Comparison of ENCODE assay signal across 1 cellular context in the genomic region with DNA sequence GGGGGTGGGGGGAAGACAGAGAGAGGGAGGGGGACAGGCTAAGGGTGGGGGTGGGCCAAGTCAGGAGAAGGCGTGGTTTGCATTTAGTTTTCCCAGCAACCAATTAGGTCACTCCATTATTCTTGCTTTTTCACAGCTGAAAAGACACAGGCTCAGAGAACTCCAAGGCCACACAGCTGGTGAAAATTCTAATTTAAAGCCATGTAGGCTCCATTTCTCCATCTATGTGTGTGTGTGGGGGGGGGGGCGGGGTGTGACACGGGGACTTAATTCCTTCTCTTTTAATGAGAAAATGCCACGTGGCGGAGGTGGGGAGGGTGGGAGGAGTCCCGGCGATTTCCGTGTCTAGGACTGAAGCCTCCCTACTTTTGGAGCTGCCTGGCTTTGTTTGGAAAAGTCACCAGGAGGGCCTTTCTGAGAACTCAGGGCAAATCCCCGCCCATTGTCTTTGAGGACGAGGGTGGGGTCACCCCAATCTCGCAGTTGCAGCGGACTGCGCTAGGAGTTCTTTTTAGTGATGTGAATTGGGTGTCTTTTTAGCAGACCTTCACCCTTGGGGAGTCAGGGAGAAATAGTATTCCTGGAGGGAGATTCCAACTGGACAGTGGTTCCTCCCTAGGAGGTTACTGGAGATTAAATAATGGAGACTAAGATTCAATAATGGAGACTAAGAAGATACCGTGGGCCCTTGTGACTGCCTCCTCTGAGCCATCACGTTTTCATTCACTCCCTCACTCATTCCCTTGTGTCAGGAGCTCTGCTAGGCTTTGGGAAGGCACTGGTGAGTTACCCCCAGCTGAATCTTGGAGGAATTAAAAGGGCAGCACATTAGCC.
TF ChIP-seq lines count a peak whose summit lies in the region.

No MANE protein-coding gene starts in this region.

TF ChIP-seq in SK-N-SH treated with all-trans-retinoic acid at 6 μM for 48 hours, 23 proteins besides CTCF, POLR2A, EP300 and RAD21 (continued from another document):
- TF ChIP-seq, protein P1, sequence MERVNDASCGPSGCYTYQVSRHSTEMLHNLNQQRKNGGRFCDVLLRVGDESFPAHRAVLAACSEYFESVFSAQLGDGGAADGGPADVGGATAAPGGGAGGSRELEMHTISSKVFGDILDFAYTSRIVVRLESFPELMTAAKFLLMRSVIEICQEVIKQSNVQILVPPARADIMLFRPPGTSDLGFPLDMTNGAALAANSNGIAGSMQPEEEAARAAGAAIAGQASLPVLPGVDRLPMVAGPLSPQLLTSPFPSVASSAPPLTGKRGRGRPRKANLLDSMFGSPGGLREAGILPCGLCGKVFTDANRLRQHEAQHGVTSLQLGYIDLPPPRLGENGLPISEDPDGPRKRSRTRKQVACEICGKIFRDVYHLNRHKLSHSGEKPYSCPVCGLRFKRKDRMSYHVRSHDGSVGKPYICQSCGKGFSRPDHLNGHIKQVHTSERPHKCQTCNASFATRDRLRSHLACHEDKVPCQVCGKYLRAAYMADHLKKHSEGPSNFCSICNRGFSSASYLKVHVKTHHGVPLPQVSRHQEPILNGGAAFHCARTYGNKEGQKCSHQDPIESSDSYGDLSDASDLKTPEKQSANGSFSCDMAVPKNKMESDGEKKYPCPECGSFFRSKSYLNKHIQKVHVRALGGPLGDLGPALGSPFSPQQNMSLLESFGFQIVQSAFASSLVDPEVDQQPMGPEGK (CRISPR knock-in tag; IDR thresholded peaks at IDR 0.05; ENCODE audit: borderline replicate concordance): no peak
- TF ChIP-seq, protein P2, sequence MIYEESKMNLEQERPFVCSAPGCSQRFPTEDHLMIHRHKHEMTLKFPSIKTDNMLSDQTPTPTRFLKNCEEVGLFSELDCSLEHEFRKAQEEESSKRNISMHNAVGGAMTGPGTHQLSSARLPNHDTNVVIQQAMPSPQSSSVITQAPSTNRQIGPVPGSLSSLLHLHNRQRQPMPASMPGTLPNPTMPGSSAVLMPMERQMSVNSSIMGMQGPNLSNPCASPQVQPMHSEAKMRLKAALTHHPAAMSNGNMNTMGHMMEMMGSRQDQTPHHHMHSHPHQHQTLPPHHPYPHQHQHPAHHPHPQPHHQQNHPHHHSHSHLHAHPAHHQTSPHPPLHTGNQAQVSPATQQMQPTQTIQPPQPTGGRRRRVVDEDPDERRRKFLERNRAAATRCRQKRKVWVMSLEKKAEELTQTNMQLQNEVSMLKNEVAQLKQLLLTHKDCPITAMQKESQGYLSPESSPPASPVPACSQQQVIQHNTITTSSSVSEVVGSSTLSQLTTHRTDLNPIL (CRISPR knock-in tag; IDR thresholded peaks at IDR 0.05; ENCODE audit: low read depth): no peak
- TF ChIP-seq ISL1 (CRISPR knock-in tag; IDR thresholded peaks at IDR 0.05) (no peak), SNAI2 (CRISPR knock-in tag; IDR thresholded peaks at IDR 0.05) (no peak), TOX (CRISPR knock-in tag; IDR thresholded peaks at IDR 0.05; ENCODE audit: borderline replicate concordance) (no peak), TCF4 (CRISPR knock-in tag; IDR thresholded peaks at IDR 0.05; ENCODE audit: borderline replicate concordance) (no peak), ARNTL (CRISPR knock-in tag; IDR thresholded peaks at IDR 0.05; ENCODE audit: borderline replicate concordance, low read depth) (no peak), OSR1 (CRISPR knock-in tag; IDR thresholded peaks at IDR 0.05) (no peak), RARB (CRISPR knock-in tag; IDR thresholded peaks at IDR 0.05) (no peak), ZNF565 (CRISPR knock-in tag; conservative IDR thresholded peaks at IDR 0.05; ENCODE audit: low read depth) (no peak), PPARA (CRISPR knock-in tag; IDR thresholded peaks at IDR 0.05; ENCODE audit: borderline replicate concordance) (no peak)
- TF ChIP-seq, protein P3, sequence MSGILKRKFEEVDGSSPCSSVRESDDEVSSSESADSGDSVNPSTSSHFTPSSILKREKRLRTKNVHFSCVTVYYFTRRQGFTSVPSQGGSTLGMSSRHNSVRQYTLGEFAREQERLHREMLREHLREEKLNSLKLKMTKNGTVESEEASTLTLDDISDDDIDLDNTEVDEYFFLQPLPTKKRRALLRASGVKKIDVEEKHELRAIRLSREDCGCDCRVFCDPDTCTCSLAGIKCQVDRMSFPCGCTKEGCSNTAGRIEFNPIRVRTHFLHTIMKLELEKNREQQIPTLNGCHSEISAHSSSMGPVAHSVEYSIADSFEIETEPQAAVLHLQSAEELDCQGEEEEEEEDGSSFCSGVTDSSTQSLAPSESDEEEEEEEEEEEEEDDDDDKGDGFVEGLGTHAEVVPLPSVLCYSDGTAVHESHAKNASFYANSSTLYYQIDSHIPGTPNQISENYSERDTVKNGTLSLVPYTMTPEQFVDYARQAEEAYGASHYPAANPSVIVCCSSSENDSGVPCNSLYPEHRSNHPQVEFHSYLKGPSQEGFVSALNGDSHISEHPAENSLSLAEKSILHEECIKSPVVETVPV (CRISPR knock-in tag; IDR thresholded peaks at IDR 0.05): no peak
TF ChIP-seq in SK-N-SH treated with all-trans-retinoic acid at 6 μM for 48 hours: peak in this region for 0.
